16 cellular contexts compared by ENCODE assay signal in genomic region chr6:93684339-93684738, GRCh38.
"Had no signal": no experiment of that assay in that cellular context is flagged by ENCODE, and none has a peak within 500 bp of the region (broad histone marks: within the 10 kb centered on the region; RNA-seq: fewer than 3 reads in every experiment).

No MANE protein-coding gene starts in this region.

- DNase-seq: activated CD4-positive, alpha-beta T cell treated with anti-CD3 and anti-CD28 coated beads for 48 hours; activated CD8-positive, alpha-beta T cell treated with anti-CD3 and anti-CD28 coated beads for 36 hours; activated effector memory CD4-positive, alpha-beta T cell treated with anti-CD3 and anti-CD28 coated beads, Interleukin-2, amount 50 U/mL, for 16 hours; activated T-cell treated with anti-CD3 and anti-CD28 coated beads, Interleukin-2, amount 50 U/mL, for 48 hours; adrenal gland; glutamatergic neuron; mesendoderm; right lobe of liver; spleen; stimulated activated naive CD8-positive, alpha-beta T cell treated with anti-CD3 and anti-CD28 coated beads, Interleukin-15, amount 100 ng/mL, for 72 hours; T-helper 17 cell; testis had no signal

- H3K4me3 ChIP-seq: adrenal gland, esophagus muscularis mucosa, prostate gland, right lobe of liver, spleen, testis had no signal

- H3K27ac ChIP-seq: adrenal gland, esophagus muscularis mucosa, prostate gland, right lobe of liver, spleen, testis had no signal

- H3K4me1 ChIP-seq: adrenal gland, esophagus muscularis mucosa, prostate gland, right lobe of liver, spleen, testis had no signal

- H3K36me3 ChIP-seq: adrenal gland, esophagus muscularis mucosa, prostate gland, right lobe of liver, spleen had no signal

- H3K9me3 ChIP-seq: adrenal gland, prostate gland, right lobe of liver, testis had no signal

- H3K4me3 Mint-ChIP-seq: activated CD8-positive, alpha-beta T cell treated with anti-CD3 and anti-CD28 coated beads for 36 hours; activated naive CD4-positive, alpha-beta T cell treated with anti-CD3 and anti-CD28 coated beads, Interleukin-2, amount 50 U/mL, for 24 hours; stimulated activated naive CD8-positive, alpha-beta T cell treated with anti-CD3 and anti-CD28 coated beads, Interleukin-15, amount 100 ng/mL, for 72 hours; T-helper 17 cell; WTC11 had no signal

- H3K27ac Mint-ChIP-seq: activated CD8-positive, alpha-beta T cell treated with anti-CD3 and anti-CD28 coated beads for 36 hours; activated naive CD4-positive, alpha-beta T cell treated with anti-CD3 and anti-CD28 coated beads, Interleukin-2, amount 50 U/mL, for 24 hours; stimulated activated naive CD8-positive, alpha-beta T cell treated with anti-CD3 and anti-CD28 coated beads, Interleukin-15, amount 100 ng/mL, for 72 hours; T-helper 17 cell; WTC11 had no signal

- H3K27me3 Mint-ChIP-seq: activated CD8-positive, alpha-beta T cell treated with anti-CD3 and anti-CD28 coated beads for 36 hours; activated naive CD4-positive, alpha-beta T cell treated with anti-CD3 and anti-CD28 coated beads, Interleukin-2, amount 50 U/mL, for 24 hours; stimulated activated naive CD8-positive, alpha-beta T cell treated with anti-CD3 and anti-CD28 coated beads, Interleukin-15, amount 100 ng/mL, for 72 hours; T-helper 17 cell had no signal

- H3K27me3 ChIP-seq: adrenal gland, esophagus muscularis mucosa, right lobe of liver, spleen, testis had no signal

- H3K36me3 Mint-ChIP-seq: activated naive CD4-positive, alpha-beta T cell treated with anti-CD3 and anti-CD28 coated beads, Interleukin-2, amount 50 U/mL, for 24 hours; WTC11 had no signal

- H3K4me1 Mint-ChIP-seq: activated naive CD4-positive, alpha-beta T cell treated with anti-CD3 and anti-CD28 coated beads, Interleukin-2, amount 50 U/mL, for 24 hours; stimulated activated naive CD8-positive, alpha-beta T cell treated with anti-CD3 and anti-CD28 coated beads, Interleukin-15, amount 100 ng/mL, for 72 hours; T-helper 17 cell; WTC11 had no signal
